In the genomic region with DNA sequence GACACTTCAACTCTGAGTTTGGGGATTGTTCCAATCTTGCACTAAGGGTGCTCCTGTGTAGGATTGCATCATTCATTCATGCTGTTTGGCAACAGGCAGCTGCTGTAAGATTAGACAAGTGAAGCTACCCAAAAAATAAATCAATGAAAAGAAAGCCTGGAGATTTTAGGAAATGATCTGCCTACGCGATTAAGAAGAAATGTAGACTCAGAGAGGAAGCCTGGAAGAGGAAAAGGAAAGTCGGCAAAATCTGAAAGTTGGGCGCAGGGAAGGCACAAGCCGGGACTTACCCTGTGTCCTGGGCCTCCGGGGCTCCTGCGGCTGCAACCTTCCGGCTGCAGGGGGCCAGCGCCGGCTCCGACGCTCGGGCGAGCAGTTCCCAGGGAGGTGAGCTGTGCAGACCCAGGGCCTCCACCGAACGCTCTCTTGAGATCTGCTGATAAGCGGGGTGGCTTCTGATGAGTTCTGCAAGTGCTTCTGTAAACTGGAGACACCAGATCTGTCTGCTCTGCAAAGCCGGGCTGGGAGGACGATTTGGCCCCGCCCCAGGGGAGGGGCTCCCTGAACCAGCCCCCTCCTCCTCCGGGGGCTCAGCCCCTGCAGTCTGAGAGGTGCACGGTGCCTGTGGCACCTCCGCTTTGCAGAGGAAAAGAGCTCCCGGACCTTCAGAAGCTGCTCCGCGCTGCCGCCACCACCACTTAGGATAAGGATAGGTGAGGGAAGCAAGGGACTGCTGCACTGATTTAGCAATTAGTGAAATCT, we compare ENCODE assay signal across 8 cellular contexts. TPM values are rescaled to one million over a fixed set of nuclear protein-coding genes. Genes with fewer than 3 reads are reported as not detected.
DNase-seq lines count a peak whose midpoint lies in the region; ATAC-seq and TF ChIP-seq lines count a peak whose summit lies in the region.

No MANE protein-coding gene starts in this region.

- TF ChIP-seq CTCF in AG09319 (IDR thresholded peaks at IDR 0.05; ENCODE audit: low read depth, low read length): peak; percentile 43

- no peak for DNase-seq in AG09319 (ENCODE audit: extremely low read depth, low read depth)
- DNase-seq in NCI-H2227 (lab: John Stamatoyannopoulos, UW; ENCODE audit: unreplicated experiment): peak; percentile 88
- peak; percentile 34 for DNase-seq in activated CD4-positive, CD25-positive, alpha-beta regulatory T cell treated with anti-CD3 and anti-CD28 coated beads, Interleukin-2, amount 50 U/mL, for 16 hours (ENCODE audit: low read depth, low spot score)
- peak; percentile 62 for DNase-seq in cerebellum (ENCODE audit: low spot score)
- peak; percentile 94 for DNase-seq in left kidney (ENCODE audit: low read depth, low spot score)
- DNase-seq in stimulated activated CD4-positive, alpha-beta T cell treated with anti-CD3 and anti-CD28 coated beads, Interleukin-2, amount 100 ng/mL, for 4 hours (ENCODE audit: low read depth): peak; percentile 60

- ATAC-seq in GM18873 (IDR thresholded peaks at IDR 0.05; ENCODE audit: low FRiP score, unreplicated experiment) (peak; percentile 96), HG03103 (IDR thresholded peaks at IDR 0.05; ENCODE audit: low read depth, unreplicated experiment) (peak; percentile 95)

RNA-seq across cellular contexts. Expression of a gene that starts 17.4 kb away (rescaled TPM):
- total RNA-seq in cerebellum: 24.9 TPM

RNA-seq across cellular contexts. Expression of a gene that starts 17.7 kb away (rescaled TPM):
- 125 TPM for total RNA-seq in cerebellum

RNA-seq across cellular contexts. Expression of a gene that starts 30.2 kb away (rescaled TPM):
- 49.9 TPM for total RNA-seq in cerebellum

RNA-seq across cellular contexts. Expression of a gene that starts 58.9 kb away (rescaled TPM):
- total RNA-seq in cerebellum: 2.5 TPM
